8 cellular contexts compared by ENCODE assay signal in genomic region chr10:73743327-73743904, GRCh38. TPM values are rescaled to one million over a fixed set of nuclear protein-coding genes. Genes with fewer than 3 reads are reported as not detected.
DNase-seq lines count a peak whose midpoint lies in the region; ATAC-seq and TF ChIP-seq lines count a peak whose summit lies in the region.

No MANE protein-coding gene starts in this region.

- no peak overlapping the region for H2AK5ac ChIP-seq in neuronal stem cell (ENCODE audit: low read depth, low read length)

- H4K8ac ChIP-seq in neuronal stem cell (ENCODE audit: low read depth, low read length), result no peak overlapping the region

- peaks cover 7 to 37% (median 26%) of the 10 kb centered on the region in 4 donors for H3K4me1 Mint-ChIP-seq in CD4-positive, CD25-positive, alpha-beta regulatory T cell
- H3K4me1 Mint-ChIP-seq in endothelial cell (ENCODE audit: unreplicated experiment), result peaks cover 31% of the 10 kb centered on the region

- peak overlapping the region; percentile 96 for H3K4me3 ChIP-seq in CD4-positive, CD25-positive, alpha-beta regulatory T cell (ENCODE audit: low read depth, low read length)
- H3K4me3 ChIP-seq in PC-9 (peak overlapping the region; percentile 69), neuronal stem cell (ENCODE audit: low read length in 2 of 2) (peak overlapping the region; percentile 68 to 97)

- CTCF ChIA-PET in PC-9 (lab: Charles Lee), result interaction anchor here (0.5 to 0.6 kb wide), 2 partner anchors 14 to 249 kb away, joined by 3 to 10 read pairs; no protein-coding TSS in a partner anchor

- no peak overlapping the region for H2BK5ac ChIP-seq in neuronal stem cell (ENCODE audit: low read length)

- TF ChIP-seq CTCF in PC-9 (conservative IDR thresholded peaks at IDR 0.05), result no peak
- no peak for TF ChIP-seq CTCF in endothelial cell (IDR thresholded peaks at IDR 0.05; ENCODE audit: unreplicated experiment)

- TSS peak; percentile 69 for BruUV-seq in PC-9 (replicated peaks; lab: Mats Ljungman, UMichigan)

- no CpG with 5 or more reads among the region's 6 CpGs for WGBS in neuronal stem cell (ENCODE audit: extremely low coverage in 2 of 2, insufficient read length in 2 of 2, insufficient replicate concordance in 1 of 2), 2 donors

- peak overlapping the region; percentile 99 to 100 (median 100) for H3K27ac Mint-ChIP-seq in CD4-positive, CD25-positive, alpha-beta regulatory T cell
- H3K27ac Mint-ChIP-seq in endothelial cell (ENCODE audit: unreplicated experiment), result peak overlapping the region; percentile 100

- H3K4me2 ChIP-seq in PC-9 (peak overlapping the region; percentile 89), neuronal stem cell (ENCODE audit: insufficient read depth, low read length, poor library complexity, severe bottlenecking) (peak overlapping the region; percentile 66)

- H3K27me3 Mint-ChIP-seq in CD4-positive, CD25-positive, alpha-beta regulatory T cell, result no peaks in the 10 kb centered on the region
- peaks cover 15% of the 10 kb centered on the region for H3K27me3 Mint-ChIP-seq in endothelial cell (ENCODE audit: unreplicated experiment)

- H3K18ac ChIP-seq in neuronal stem cell (ENCODE audit: low read length), result no peak overlapping the region

- ATAC-seq in CD4-positive, CD25-positive, alpha-beta regulatory T cell (ENCODE audit: low read depth in 2 of 2), result no peak
- ATAC-seq in HG03432 (IDR thresholded peaks at IDR 0.05; ENCODE audit: unreplicated experiment) (no peak), HG03175 (IDR thresholded peaks at IDR 0.05; ENCODE audit: unreplicated experiment) (no peak)

- no peak overlapping the region for H2BK12ac ChIP-seq in neuronal stem cell (ENCODE audit: low read length)

- no peak overlapping the region for H4K91ac ChIP-seq in neuronal stem cell (ENCODE audit: low read depth, low read length, poor library complexity)

- H3F3A ChIP-seq in PC-9 (ENCODE audit: insufficient read depth, low read depth), result peaks cover 30% of the 10 kb centered on the region

- peak in 1 of 3 donors; percentile 16 for DNase-seq in CD4-positive, CD25-positive, alpha-beta regulatory T cell
- no peak for DNase-seq in PC-9
- DNase-seq in endothelial cell (ENCODE audit: low spot score), result no peak
- no peak for DNase-seq in neuronal stem cell (ENCODE audit: low spot score)
- DNase-seq in hepatic stellate cell (ENCODE audit: low spot score), result no peak
- DNase-seq in RKO (ENCODE audit: low spot score), result no peak

- H3K9ac ChIP-seq in neuronal stem cell (ENCODE audit: low read depth, low read length, poor library complexity), result no peak overlapping the region

- H3K9me3 ChIP-seq in CD4-positive, CD25-positive, alpha-beta regulatory T cell (ENCODE audit: control insufficient read depth in 2 of 2, low read length in 2 of 2), result no peaks in the 10 kb centered on the region
- H3K9me3 ChIP-seq in PC-9 (ENCODE audit: insufficient read depth, low read depth) (no peaks in the 10 kb centered on the region), neuronal stem cell (replicated peaks in 1 of 2; ENCODE audit: control insufficient read depth in 2 of 2, insufficient read depth in 1 of 2, low read depth in 1 of 2, low read length in 2 of 2) (no peaks in the 10 kb centered on the region)

- H3K14ac ChIP-seq in neuronal stem cell (ENCODE audit: low read length), result no peak overlapping the region

- intact Hi-C loops in PC-9 (cut with micrococcal nuclease; ENCODE audit: unreplicated experiment), result no loop called here

- no peak overlapping the region for H3K23ac ChIP-seq in neuronal stem cell (ENCODE audit: low read depth, low read length, poor library complexity)

- peaks cover 3% of the 10 kb centered on the region for H3K79me1 ChIP-seq in neuronal stem cell (ENCODE audit: low read depth, low read length)

- peaks cover 64% of the 10 kb centered on the region for H3K79me2 ChIP-seq in PC-9 (ENCODE audit: low read depth)

- peaks cover 5% of the 10 kb centered on the region for H3K36me3 ChIP-seq in CD4-positive, CD25-positive, alpha-beta regulatory T cell (ENCODE audit: control insufficient read depth, insufficient read depth, low read length)
- peaks cover 23% of the 10 kb centered on the region; the same call in 1 of the 2 replicates for H3K36me3 ChIP-seq in PC-9 (ENCODE audit: low read depth)
- peaks cover 4 to 42% of the 10 kb centered on the region in 2 donors for H3K36me3 ChIP-seq in neuronal stem cell (replicated peaks in 1 of 2; ENCODE audit: control insufficient read depth in 2 of 2, insufficient read depth in 2 of 2, low read length in 2 of 2)

- H3K27me3 ChIP-seq in CD4-positive, CD25-positive, alpha-beta regulatory T cell (ENCODE audit: control insufficient read depth, insufficient read depth, low read length), result no peaks in the 10 kb centered on the region
- no peaks in the 10 kb centered on the region for H3K27me3 ChIP-seq in PC-9 (ENCODE audit: insufficient read depth, low read depth)
- H3K27me3 ChIP-seq in neuronal stem cell (ENCODE audit: control insufficient read depth in 3 of 3, insufficient read depth in 3 of 3, low read depth in 1 of 3, low read length in 3 of 3), result no peaks in the 10 kb centered on the region

- H2BK120ac ChIP-seq in neuronal stem cell (ENCODE audit: low read depth, low read length), result no peak overlapping the region

- no peaks in the 10 kb centered on the region; the same call in 1 of the 2 replicates for H3K9me2 ChIP-seq in PC-9 (ENCODE audit: insufficient read depth)

- H3K27ac ChIP-seq in CD4-positive, CD25-positive, alpha-beta regulatory T cell (ENCODE audit: insufficient read depth, low read length, poor library complexity, severe bottlenecking), result peak overlapping the region; percentile 98
- H3K27ac ChIP-seq in PC-9 (peak overlapping the region; percentile 88), neuronal stem cell (replicated peaks; ENCODE audit: low read length) (peak overlapping the region; percentile 73)

- H3K4me1 ChIP-seq in CD4-positive, CD25-positive, alpha-beta regulatory T cell (ENCODE audit: control insufficient read depth, insufficient read depth, low read length, poor library complexity, severe bottlenecking), result peaks cover 30% of the 10 kb centered on the region
- peaks cover 36% of the 10 kb centered on the region for H3K4me1 ChIP-seq in PC-9 (replicated peaks; ENCODE audit: insufficient read depth)
- peaks cover 5 to 10% of the 10 kb centered on the region in 2 donors for H3K4me1 ChIP-seq in neuronal stem cell (ENCODE audit: control insufficient read depth in 2 of 2, insufficient read depth in 1 of 2, low read depth in 1 of 2, low read length in 2 of 2)

- H3K36me3 Mint-ChIP-seq in CD4-positive, CD25-positive, alpha-beta regulatory T cell, result no peaks in the 10 kb centered on the region
- H3K36me3 Mint-ChIP-seq in endothelial cell (ENCODE audit: low read depth, unreplicated experiment), result peaks cover 7% of the 10 kb centered on the region

- no peak overlapping the region for H2BK15ac ChIP-seq in neuronal stem cell (ENCODE audit: low read length)

- H4K20me1 ChIP-seq in PC-9 (ENCODE audit: insufficient read depth), result no peaks in the 10 kb centered on the region

- peaks cover 0 to 2% (median 0%) of the 10 kb centered on the region in 7 donors for H3K9me3 Mint-ChIP-seq in CD4-positive, CD25-positive, alpha-beta regulatory T cell
- H3K9me3 Mint-ChIP-seq in endothelial cell (ENCODE audit: unreplicated experiment), result no peaks in the 10 kb centered on the region

- H3K4me3 Mint-ChIP-seq in CD4-positive, CD25-positive, alpha-beta regulatory T cell, result peak overlapping the region; percentile 96 to 100 (median 100)
- peak overlapping the region; percentile 99 for H3K4me3 Mint-ChIP-seq in endothelial cell (ENCODE audit: unreplicated experiment)

- H2AFZ ChIP-seq in PC-9, result peak overlapping the region; percentile 90
- H2AFZ ChIP-seq in neuronal stem cell (ENCODE audit: low read length), result peak overlapping the region; percentile 89

- POLR2A ChIA-PET in PC-9 (lab: Charles Lee; ENCODE audit: unreplicated experiment), result interaction anchor here (0.5 to 0.7 kb wide), 4 partner anchors 39 to 497 kb away, joined by 3 to 8 read pairs (median 4); partner anchors contain the start of gene CHCHD1

- no peak overlapping the region for H3K4ac ChIP-seq in neuronal stem cell (ENCODE audit: low read length)

RNA-seq across cellular contexts. Expression of gene SEC24C, which starts 0.8 kb away (rescaled TPM):
- 78.2 TPM for total RNA-seq in CD4-positive, CD25-positive, alpha-beta regulatory T cell
- polyA plus RNA-seq in CD4-positive, CD25-positive, alpha-beta regulatory T cell, result 10 to 100 TPM; 30.2 to 39.3 (median 36.9) TPM
- total RNA-seq in PC-9 (2021), result 83.1 and 105 TPM in 2 replicates
- 102 TPM for total RNA-seq in endothelial cell (ENCODE audit: unreplicated experiment)
- polyA plus RNA-seq in neuronal stem cell (2013, experiment 1 of 2), result 32.8 TPM
- 33.4 TPM for polyA plus RNA-seq in neuronal stem cell (2013, experiment 2 of 2)

RNA-seq across cellular contexts. Expression of gene CHCHD1, which starts 38.4 kb away (rescaled TPM):
- 6.3 TPM for total RNA-seq in CD4-positive, CD25-positive, alpha-beta regulatory T cell
- 10 to 100 TPM; 63.6 to 79.3 (median 70.0) TPM for polyA plus RNA-seq in CD4-positive, CD25-positive, alpha-beta regulatory T cell
- total RNA-seq in PC-9 (2021) (44.1 and 44.5 TPM in 2 replicates), endothelial cell (ENCODE audit: unreplicated experiment) (22.5 TPM)
- polyA plus RNA-seq in neuronal stem cell (2013, experiment 1 of 2), result 123 TPM
- 123 TPM for polyA plus RNA-seq in neuronal stem cell (2013, experiment 2 of 2)

RNA-seq across cellular contexts. Expression of gene ZSWIM8, which starts 42.0 kb away (rescaled TPM):
- 95.5 TPM for total RNA-seq in CD4-positive, CD25-positive, alpha-beta regulatory T cell
- 10 to 100 TPM in 3 of 4 donors, 1 to 10 TPM in 1; 6.0 to 14.9 (median 11.8) TPM for polyA plus RNA-seq in CD4-positive, CD25-positive, alpha-beta regulatory T cell
- total RNA-seq in PC-9 (2021) (49.2 and 70.0 TPM in 2 replicates), endothelial cell (ENCODE audit: unreplicated experiment) (176 TPM)
- polyA plus RNA-seq in neuronal stem cell (2013, experiment 1 of 2), result 39.1 TPM
- polyA plus RNA-seq in neuronal stem cell (2013, experiment 2 of 2), result 45.8 TPM

RNA-seq across cellular contexts. Expression of gene AGAP5, which starts 45.5 kb away (rescaled TPM):
- total RNA-seq in CD4-positive, CD25-positive, alpha-beta regulatory T cell, result 9.8 TPM
- under 1 TPM in 2 of 4 donors, not detected in 2; 0.07 to 0.18 TPM for polyA plus RNA-seq in CD4-positive, CD25-positive, alpha-beta regulatory T cell
- total RNA-seq in PC-9 (2021) (13.4 and 14.0 TPM in 2 replicates), endothelial cell (ENCODE audit: unreplicated experiment) (8.0 TPM)
- polyA plus RNA-seq in neuronal stem cell (2013, experiment 1 of 2), result 3.1 TPM
- polyA plus RNA-seq in neuronal stem cell (2013, experiment 2 of 2), result 3.4 TPM
